ENCODE assay signal across 8 cellular contexts in genomic region chr4:114180481-114180880, GRCh38.
DNase-seq lines count a peak whose midpoint lies in the region; ATAC-seq lines count a peak whose summit lies in the region.

No MANE protein-coding gene starts in this region.

- DNase-seq in NCI-H524 (lab: John Stamatoyannopoulos, UW): peak; percentile 29 to 33
- DNase-seq in NCI-H524 treated with DMSO at 0.1 percent for 48 hours (lab: John Stamatoyannopoulos, UW): no peak
- DNase-seq in HT-29 (ENCODE audit: low spot score): peak; percentile 58
- DNase-seq in activated CD4-positive, alpha-beta T cell treated with anti-CD3 and anti-CD28 coated beads, Interleukin-2, amount 50 U/mL, for 48 hours: peak; percentile 20 to 36
- DNase-seq in fibroblast of the conjunctiva (ENCODE audit: low read depth): peak; percentile 39
- peak; percentile 10 for DNase-seq in retina
- DNase-seq in NCI-H774 (lab: John Stamatoyannopoulos, UW): no peak

- ATAC-seq in GM18517 (IDR thresholded peaks at IDR 0.05; ENCODE audit: unreplicated experiment): no peak

Comparison
In these comparisons a context has a peak if more than half of its experiments do, and no peak if none do; other contexts are left out.
1. DNase-seq: peak in NCI-H524 (2 of 2), HT-29 (single experiment), activated CD4-positive, alpha-beta T cell treated with anti-CD3 and anti-CD28 coated beads, Interleukin-2, amount 50 U/mL, for 48 hours (2 of 2), fibroblast of the conjunctiva (single experiment) and retina (single experiment); none in NCI-H524 treated with DMSO at 0.1 percent for 48 hours (single experiment) and NCI-H774 (single experiment).